In genomic region chr1:54809496-54810074, GRCh38 we compare ENCODE assay signal across 16 cellular contexts. TPM values are rescaled to one million over a fixed set of nuclear protein-coding genes. Genes with fewer than 3 reads are reported as not detected.
DNase-seq lines count a peak whose midpoint lies in the region; ATAC-seq and TF ChIP-seq lines count a peak whose summit lies in the region.
"Had no signal": no experiment of that assay in that cellular context is flagged by ENCODE, and none has a peak within 500 bp of the region (broad histone marks: within the 10 kb centered on the region; RNA-seq: fewer than 3 reads in every experiment).

No MANE protein-coding gene starts in this region.

- no peak for TF ChIP-seq CTCF in type B pancreatic cell (conservative IDR thresholded peaks at IDR 0.05)

- H3K9me3 Mint-ChIP-seq in activated CD4-positive, alpha-beta memory T cell treated with anti-CD3 and anti-CD28 coated beads, Interleukin-2, amount 10 ng/mL, durations not matched to agents 7 days and 5 days, result no peaks in the 10 kb centered on the region
- H3K9me3 Mint-ChIP-seq in activated CD4-positive, alpha-beta memory T cell treated with anti-CD3 and anti-CD28 coated beads for 36 hours, result no peaks in the 10 kb centered on the region
- no peaks in the 10 kb centered on the region for H3K9me3 Mint-ChIP-seq in type B pancreatic cell
- H3K9me3 Mint-ChIP-seq: activated naive CD4-positive, alpha-beta T cell treated with anti-CD3 and anti-CD28 coated beads, Interleukin-2, amount 50 U/mL, for 24 hours; activated T-helper 1 cell treated with anti-CD3 and anti-CD28 coated beads, Interleukin-12 subunit alpha, Interleukin-12 subunit beta, Interleukin-2, Interleukin-4 antibody, amounts not matched to agents 30 ng/mL and 10 ng/mL and 1 ng/mL, durations not matched to agents 14 hours and 24 hours and 36 hours; CD8-positive, alpha-beta T cell; naive thymus-derived CD8-positive, alpha-beta T cell had no signal

- H3K4me1 Mint-ChIP-seq in activated CD4-positive, alpha-beta memory T cell treated with anti-CD3 and anti-CD28 coated beads, Interleukin-2, amount 10 ng/mL, durations not matched to agents 7 days and 5 days, result peaks cover 83% of the 10 kb centered on the region
- peaks cover 10% of the 10 kb centered on the region for H3K4me1 Mint-ChIP-seq in activated CD4-positive, alpha-beta memory T cell treated with anti-CD3 and anti-CD28 coated beads for 36 hours (ENCODE audit: low read depth)
- peaks cover 15% of the 10 kb centered on the region for H3K4me1 Mint-ChIP-seq in type B pancreatic cell (ENCODE audit: unreplicated experiment)

- DNase-seq in activated CD4-positive, alpha-beta memory T cell treated with anti-CD3 and anti-CD28 coated beads, Interleukin-2, amount 10 ng/mL, durations not matched to agents 7 days and 5 days, result peak; percentile 15
- DNase-seq in activated CD4-positive, alpha-beta memory T cell treated with anti-CD3 and anti-CD28 coated beads for 36 hours, result no peak
- DNase-seq in ecto neural progenitor cell (ENCODE audit: low spot score) (peak; percentile 30), mucosa of gallbladder (ENCODE audit: low spot score) (peak; percentile 54), type B pancreatic cell (ENCODE audit: extremely low spot score, unreplicated experiment) (peak; percentile 45), left cardiac atrium (no peak), NCI-H510A (lab: John Stamatoyannopoulos, UW) (no peak)
- DNase-seq: DMS 273 treated with DMSO at 0.1 percent for 48 hours, GOT3, SIG-M5 had no signal

- no peak overlapping the region for H3K4me3 Mint-ChIP-seq in activated CD4-positive, alpha-beta memory T cell treated with anti-CD3 and anti-CD28 coated beads, Interleukin-2, amount 10 ng/mL, durations not matched to agents 7 days and 5 days
- no peak overlapping the region for H3K4me3 Mint-ChIP-seq in activated CD4-positive, alpha-beta memory T cell treated with anti-CD3 and anti-CD28 coated beads for 36 hours
- H3K4me3 Mint-ChIP-seq in type B pancreatic cell, result no peak overlapping the region
- H3K4me3 Mint-ChIP-seq: activated CD4-positive, alpha-beta T cell treated with anti-CD3 and anti-CD28 coated beads for 36 hours; activated naive CD4-positive, alpha-beta T cell treated with anti-CD3 and anti-CD28 coated beads, Interleukin-2, amount 50 U/mL, for 24 hours; activated T-helper 1 cell treated with anti-CD3 and anti-CD28 coated beads, Interleukin-12 subunit alpha, Interleukin-12 subunit beta, Interleukin-2, Interleukin-4 antibody, amounts not matched to agents 30 ng/mL and 10 ng/mL and 1 ng/mL, durations not matched to agents 14 hours and 24 hours and 36 hours; CD8-positive, alpha-beta T cell; naive thymus-derived CD8-positive, alpha-beta T cell had no signal

- POLR2A ChIA-PET in activated CD4-positive, alpha-beta memory T cell treated with anti-CD3 and anti-CD28 coated beads, Interleukin-2, amount 10 ng/mL, durations not matched to agents 7 days and 5 days (lab: Charles Lee), result interaction anchor here (1.4 kb wide), 1 partner anchor 8 kb away, joined by 5 read pairs; the partner anchor contains the start of gene TTC22
- POLR2A ChIA-PET in activated CD4-positive, alpha-beta memory T cell treated with anti-CD3 and anti-CD28 coated beads for 36 hours (lab: Charles Lee), result no interaction called here

- CTCF ChIA-PET in activated CD4-positive, alpha-beta memory T cell treated with anti-CD3 and anti-CD28 coated beads, Interleukin-2, amount 10 ng/mL, durations not matched to agents 7 days and 5 days (lab: Charles Lee), result interaction anchor here (0.6 to 7.0 kb wide), 15 partner anchors 9 to 327 kb away, joined by 3 to 49 read pairs (median 4); partner anchors contain the start of gene TTC22
- CTCF ChIA-PET in activated CD4-positive, alpha-beta memory T cell treated with anti-CD3 and anti-CD28 coated beads for 36 hours (lab: Charles Lee), result interaction anchor here (0.5 to 3.2 kb wide), 18 partner anchors 9 to 810 kb away, joined by 3 to 28 read pairs (median 3); partner anchors contain the start of genes PARS2 and TTC22

- ATAC-seq in left cardiac atrium (no peak), HG03097 (IDR thresholded peaks at IDR 0.05; ENCODE audit: low FRiP score, unreplicated experiment) (no peak)

- H3K27ac Mint-ChIP-seq in activated CD4-positive, alpha-beta memory T cell treated with anti-CD3 and anti-CD28 coated beads, Interleukin-2, amount 10 ng/mL, durations not matched to agents 7 days and 5 days, result no peak overlapping the region
- no peak overlapping the region for H3K27ac Mint-ChIP-seq in activated CD4-positive, alpha-beta memory T cell treated with anti-CD3 and anti-CD28 coated beads for 36 hours
- H3K27ac Mint-ChIP-seq in type B pancreatic cell, result no peak overlapping the region
- H3K27ac Mint-ChIP-seq: activated CD4-positive, alpha-beta T cell treated with anti-CD3 and anti-CD28 coated beads for 36 hours; activated naive CD4-positive, alpha-beta T cell treated with anti-CD3 and anti-CD28 coated beads, Interleukin-2, amount 50 U/mL, for 24 hours; activated T-helper 1 cell treated with anti-CD3 and anti-CD28 coated beads, Interleukin-12 subunit alpha, Interleukin-12 subunit beta, Interleukin-2, Interleukin-4 antibody, amounts not matched to agents 30 ng/mL and 10 ng/mL and 1 ng/mL, durations not matched to agents 14 hours and 24 hours and 36 hours; CD8-positive, alpha-beta T cell had no signal

- intact Hi-C loops in activated CD4-positive, alpha-beta memory T cell treated with anti-CD3 and anti-CD28 coated beads for 36 hours (cut with micrococcal nuclease), result loop anchor here (1.0 kb wide), 3 partner anchors 41 to 310 kb away; no protein-coding TSS in a partner anchor
- intact Hi-C loops in left cardiac atrium (cut with DNase I), result loop anchor here (10.0 kb wide), 2 partner anchors 735 to 935 kb away; no protein-coding TSS in a partner anchor

- peaks cover 3% of the 10 kb centered on the region for H3K27me3 Mint-ChIP-seq in activated CD4-positive, alpha-beta memory T cell treated with anti-CD3 and anti-CD28 coated beads, Interleukin-2, amount 10 ng/mL, durations not matched to agents 7 days and 5 days
- H3K27me3 Mint-ChIP-seq in activated CD4-positive, alpha-beta memory T cell treated with anti-CD3 and anti-CD28 coated beads for 36 hours, result peaks cover 2% of the 10 kb centered on the region
- peaks cover 3% of the 10 kb centered on the region for H3K27me3 Mint-ChIP-seq in type B pancreatic cell
- H3K27me3 Mint-ChIP-seq: activated CD4-positive, alpha-beta T cell treated with anti-CD3 and anti-CD28 coated beads for 36 hours; activated naive CD4-positive, alpha-beta T cell treated with anti-CD3 and anti-CD28 coated beads, Interleukin-2, amount 50 U/mL, for 24 hours; naive thymus-derived CD8-positive, alpha-beta T cell had no signal

- no peaks in the 10 kb centered on the region for H3K36me3 Mint-ChIP-seq in activated CD4-positive, alpha-beta memory T cell treated with anti-CD3 and anti-CD28 coated beads, Interleukin-2, amount 10 ng/mL, durations not matched to agents 7 days and 5 days (ENCODE audit: low read depth)
- no peaks in the 10 kb centered on the region for H3K36me3 Mint-ChIP-seq in activated CD4-positive, alpha-beta memory T cell treated with anti-CD3 and anti-CD28 coated beads for 36 hours
- H3K36me3 Mint-ChIP-seq in type B pancreatic cell, result no peaks in the 10 kb centered on the region
- H3K36me3 Mint-ChIP-seq: activated naive CD4-positive, alpha-beta T cell treated with anti-CD3 and anti-CD28 coated beads, Interleukin-2, amount 50 U/mL, for 24 hours; CD8-positive, alpha-beta T cell; naive thymus-derived CD8-positive, alpha-beta T cell had no signal

RNA-seq across cellular contexts. Expression of gene TTC22, which starts 8.5 kb away (rescaled TPM):
- 10 to 100 TPM; 19.8 to 20.9 TPM for total RNA-seq in activated CD4-positive, alpha-beta memory T cell treated with anti-CD3 and anti-CD28 coated beads, Interleukin-2, amount 10 ng/mL, durations not matched to agents 7 days and 5 days
- total RNA-seq in activated CD4-positive, alpha-beta memory T cell treated with anti-CD3 and anti-CD28 coated beads for 36 hours, result 1 to 10 TPM; 4.6 to 5.3 TPM
- total RNA-seq in mucosa of gallbladder (24.9 TPM), type B pancreatic cell (ENCODE audit: low replicate concordance) (7.0 and 12.4 TPM in 2 replicates), left cardiac atrium (under 1 TPM; 0.31 to 0.47 TPM)

RNA-seq across cellular contexts. Expression of gene PARS2, which starts 45.3 kb away (rescaled TPM):
- total RNA-seq in activated CD4-positive, alpha-beta memory T cell treated with anti-CD3 and anti-CD28 coated beads, Interleukin-2, amount 10 ng/mL, durations not matched to agents 7 days and 5 days, result 1 to 10 TPM; 3.3 to 4.0 TPM
- total RNA-seq in activated CD4-positive, alpha-beta memory T cell treated with anti-CD3 and anti-CD28 coated beads for 36 hours, result 1 to 10 TPM; 5.6 to 5.7 TPM
- total RNA-seq in mucosa of gallbladder (6.3 TPM), type B pancreatic cell (ENCODE audit: low replicate concordance) (9.5 and 10.2 TPM in 2 replicates), left cardiac atrium (1 to 10 TPM; 2.9 to 3.3 TPM)
- total RNA-seq: CD8-positive, alpha-beta T cell had no signal

Comparison
In these comparisons a context has a peak if more than half of its experiments do, and no peak if none do; other contexts are left out.
1. DNase-seq: peak in activated CD4-positive, alpha-beta memory T cell treated with anti-CD3 and anti-CD28 coated beads, Interleukin-2, amount 10 ng/mL, durations not matched to agents 7 days and 5 days (single experiment), ecto neural progenitor cell (single experiment), mucosa of gallbladder (single experiment) and type B pancreatic cell (single experiment); none in activated CD4-positive, alpha-beta memory T cell treated with anti-CD3 and anti-CD28 coated beads for 36 hours (single experiment), left cardiac atrium (single experiment) and NCI-H510A (single experiment).